ENCODE assay signal across 11 cellular contexts in the genomic region with DNA sequence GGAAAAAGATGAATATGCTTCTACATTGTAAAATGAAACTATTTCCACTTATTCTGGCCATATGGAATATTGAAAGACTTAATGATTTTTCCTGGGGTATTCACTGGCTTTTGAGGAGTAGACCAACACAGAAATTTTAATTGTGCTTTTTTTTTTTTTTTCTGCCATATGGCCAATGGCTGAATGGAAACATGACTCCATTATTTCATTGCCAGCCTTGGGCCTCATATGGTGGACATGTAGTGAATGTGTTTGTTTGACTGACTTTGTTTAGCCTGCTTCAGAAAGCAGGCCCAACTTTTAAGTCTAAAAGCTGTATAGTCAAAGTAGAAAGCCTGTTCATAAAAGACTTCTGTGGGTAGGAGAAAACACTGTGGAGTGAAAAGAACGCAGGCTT. TPM values are rescaled to one million over a fixed set of nuclear protein-coding genes. Genes with fewer than 3 reads are reported as not detected.
DNase-seq lines count a peak whose midpoint lies in the region; ATAC-seq and TF ChIP-seq lines count a peak whose summit lies in the region.
"Had no signal": no experiment of that assay in that cellular context is flagged by ENCODE, and none has a peak within 500 bp of the region (broad histone marks: within the 10 kb centered on the region; RNA-seq: fewer than 3 reads in every experiment).

No MANE protein-coding gene starts in this region.

- no peak overlapping the region for H2AFZ ChIP-seq in osteoblast (ENCODE audit: low read length)

- H3K27me3 ChIP-seq in dorsolateral prefrontal cortex (peaks cover 0 to 4% (median 0%) of the 10 kb centered on the region in 45 donors), osteoblast (ENCODE audit: insufficient read depth, low read length) (no peaks in the 10 kb centered on the region), brain microvascular endothelial cell (replicated peaks) (no peaks in the 10 kb centered on the region)

- H3K27ac ChIP-seq in dorsolateral prefrontal cortex = peak overlapping the region in 1 of 59 donors; percentile 24
- H3K27ac ChIP-seq in osteoblast (ENCODE audit: low read depth, low read length) = no peak overlapping the region
- H3K27ac ChIP-seq in brain microvascular endothelial cell = no peak overlapping the region
- H3K27ac ChIP-seq: SK-N-MC had no signal

- intact Hi-C loops in dorsolateral prefrontal cortex (cut with DNase I) = no loop called here

- peaks cover 10% of the 10 kb centered on the region for H3K4me1 ChIP-seq in osteoblast (ENCODE audit: insufficient read depth, low read length)

- ATAC-seq in esophagus mucosa = no peak

- no peaks in the 10 kb centered on the region for H4K20me1 ChIP-seq in osteoblast (ENCODE audit: insufficient read depth, low read length)

- DNase-seq in DMS79 (lab: John Stamatoyannopoulos, UW) (peak; percentile 7), DMS79 treated with DMSO at 0.1 percent for 48 hours (lab: John Stamatoyannopoulos, UW) (no peak), dorsolateral prefrontal cortex (no peak), osteoblast (ENCODE audit: insufficient read length, low spot score, missing footprints) (no peak), activated gamma-delta T cell (lab: John Stamatoyannopoulos, UW) (no peak), brain microvascular endothelial cell (no peak)
- no peak for DNase-seq in Jurkat, Clone E6-1 (ENCODE audit: low read depth, low spot score)
- DNase-seq: activated effector memory CD4-positive, alpha-beta T cell treated with anti-CD3 and anti-CD28 coated beads, Interleukin-2, amount 50 U/mL, for 16 hours; NCI-H187 treated with DMSO at 0.1 percent for 48 hours had no signal

- peak overlapping the region; percentile 29 for H3K4me2 ChIP-seq in osteoblast (ENCODE audit: insufficient read depth, low read length)

- peak overlapping the region; percentile 76 for H3K4me3 ChIP-seq in Jurkat, Clone E6-1 (ENCODE audit: low read length)
- H3K4me3 ChIP-seq in dorsolateral prefrontal cortex (peak overlapping the region in 47 of 59 donors; percentile 1 to 77 (median 63)), osteoblast (ENCODE audit: insufficient read depth, low read length) (no peak overlapping the region), brain microvascular endothelial cell (ENCODE audit: low read depth, low read length) (no peak overlapping the region)
- H3K4me3 ChIP-seq: SK-N-MC had no signal

- in situ Hi-C loops in brain microvascular endothelial cell (cut with HindIII; ENCODE audit: low pct_ligation_motif_present, low sequenced_read_pairs) = no loop called here

- TF ChIP-seq CTCF in dorsolateral prefrontal cortex (IDR thresholded peaks at IDR 0.05 in 54 of 56, conservative IDR thresholded peaks at IDR 0.05 in 2 of 56; ENCODE audit: low read depth in 1 of 56, partially characterized antibody in 56 of 56) = no peak
- TF ChIP-seq CTCF in osteoblast (IDR thresholded peaks at IDR 0.05; ENCODE audit: extremely low read depth, low read depth, low read length) = no peak
- no peak for TF ChIP-seq CTCF in brain microvascular endothelial cell (IDR thresholded peaks at IDR 0.05; ENCODE audit: low read depth, low read length, missing control alignments)

- H3K9me3 ChIP-seq in osteoblast (ENCODE audit: low read depth, low read length) = no peaks in the 10 kb centered on the region

- no peaks in the 10 kb centered on the region for H3K79me2 ChIP-seq in osteoblast (ENCODE audit: insufficient read depth, low read length)

- no peaks in the 10 kb centered on the region for H3K36me3 ChIP-seq in osteoblast (ENCODE audit: insufficient read depth, low read length)
- no peaks in the 10 kb centered on the region for H3K36me3 ChIP-seq in brain microvascular endothelial cell (replicated peaks)

RNA-seq across cellular contexts. Expression of a gene that starts 2.4 kb away (rescaled TPM):
- polyA plus RNA-seq in Jurkat, Clone E6-1 (2012; ENCODE audit: insufficient read depth, insufficient read length) = 105 TPM
- 100 to 1,000 TPM in 75 of 120 experiments, 10 to 100 TPM in 45; 21.2 to 175 (median 105) TPM for total RNA-seq in dorsolateral prefrontal cortex
- 7.4 and 9.8 TPM in 2 replicates for total RNA-seq in osteoblast
- total RNA-seq in esophagus mucosa = 1.5 TPM

Comparison
In these comparisons a context has a peak if more than half of its experiments do, and no peak if none do; other contexts are left out.
1. H3K4me3 ChIP-seq: peak in Jurkat, Clone E6-1 (single experiment) and dorsolateral prefrontal cortex (47 of 59); none in osteoblast (single experiment) and brain microvascular endothelial cell (single experiment).